In the genomic region with DNA sequence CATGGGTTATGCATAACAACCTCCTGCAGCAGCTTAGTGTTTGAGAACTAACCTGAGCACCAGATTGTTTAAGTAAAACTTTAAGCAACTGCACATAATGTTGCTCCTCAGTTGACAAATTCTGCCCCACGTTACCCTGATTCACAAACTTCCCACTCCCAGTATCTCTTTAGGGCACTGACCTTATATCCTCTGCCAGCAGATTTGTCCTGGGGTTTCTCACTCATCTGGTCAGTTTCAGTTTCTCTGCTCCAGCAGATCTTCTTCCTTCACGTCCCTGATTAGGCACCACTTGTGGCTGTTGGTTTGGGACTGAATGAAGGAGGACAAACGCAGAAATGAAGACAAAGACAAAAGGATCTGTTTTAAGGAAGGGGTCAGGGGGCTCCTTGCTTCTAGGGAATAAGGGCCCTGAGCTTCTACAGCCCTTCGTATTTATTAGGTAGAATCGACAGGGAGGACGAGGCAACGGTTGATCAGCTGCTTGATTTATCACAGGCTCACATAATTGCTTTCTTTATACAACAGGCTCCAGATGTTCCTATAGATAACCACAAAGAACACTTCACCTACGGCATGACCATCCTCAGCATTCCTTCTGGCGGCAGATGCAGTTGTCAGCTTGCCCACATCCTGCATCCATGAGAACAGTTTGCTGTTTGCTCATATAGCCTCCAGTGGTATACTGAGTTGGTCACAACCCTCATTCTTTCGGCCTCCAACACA, we compare ENCODE assay signal across 23 cellular contexts. TPM values are rescaled to one million over a fixed set of nuclear protein-coding genes. Genes with fewer than 3 reads are reported as not detected.
DNase-seq lines count a peak whose midpoint lies in the region; ATAC-seq and TF ChIP-seq lines count a peak whose summit lies in the region.
"Had no signal": no experiment of that assay in that cellular context is flagged by ENCODE, and none has a peak within 500 bp of the region (broad histone marks: within the 10 kb centered on the region; RNA-seq: fewer than 3 reads in every experiment).

No MANE protein-coding gene starts in this region.

- no peaks in the 10 kb centered on the region for H3K36me3 ChIP-seq in DND-41 (ENCODE audit: insufficient read depth, low read length)
- H3K36me3 ChIP-seq: cardiac muscle cell, heart left ventricle, ovary, SJSA1 had no signal

- no peak overlapping the region for H3K4me3 ChIP-seq in DND-41 (ENCODE audit: low read depth in 1 of 2, low read length in 2 of 2)
- H3K4me3 ChIP-seq: A549, cardiac muscle cell, heart left ventricle, ovary, PC-9, SJSA1 had no signal

- no peaks in the 10 kb centered on the region for H4K20me1 ChIP-seq in DND-41 (ENCODE audit: insufficient read depth, low read length)

- H3K9ac ChIP-seq in DND-41 (ENCODE audit: low read depth, low read length) = no peak overlapping the region

- DNase-seq in DND-41 = peak; percentile 35
- peak; percentile 35 for DNase-seq in SK-N-DZ (ENCODE audit: low spot score)
- no peak for DNase-seq in left lobe of liver (ENCODE audit: low spot score)
- no peak for DNase-seq in NOMO-1 (lab: John Stamatoyannopoulos, UW; ENCODE audit: unreplicated experiment in 2 of 2)
- DNase-seq in GM03348 (ENCODE audit: low spot score) = no peak
- DNase-seq in NCI-H146 treated with DMSO at 0.1 percent for 48 hours (lab: John Stamatoyannopoulos, UW; ENCODE audit: unreplicated experiment) = no peak
- DNase-seq: activated CD4-positive, alpha-beta T cell treated with anti-CD3 and anti-CD28 coated beads for 48 hours; activated CD8-positive, alpha-beta memory T cell treated with anti-CD3 and anti-CD28 coated beads, Interleukin-2, amount 10 ng/mL, durations not matched to agents 7 days and 5 days; activated naive CD4-positive, alpha-beta T cell treated with anti-CD3 and anti-CD28 coated beads, Interleukin-2, amount 50 U/mL, for 16 hours; DMS79; heart left ventricle; HFFc6; left colon; naive B cell; NCI-H1048; NCI-H1930; ovary; PC-9; stimulated activated CD4-positive, alpha-beta T cell treated with anti-CD3 and anti-CD28 coated beads, Interleukin-15, amount 100 ng/mL, for 24 hours; substantia nigra had no signal

- no peak overlapping the region for H2AFZ ChIP-seq in DND-41 (ENCODE audit: low read depth, low read length)
- H2AFZ ChIP-seq: PC-9 had no signal

- no peaks in the 10 kb centered on the region for H3K27me3 ChIP-seq in DND-41 (ENCODE audit: insufficient read depth, low read length, poor library complexity)
- H3K27me3 ChIP-seq: heart left ventricle, ovary, SJSA1 had no signal

- ATAC-seq in DND-41 (ENCODE audit: insufficient read depth, low read depth) (no peak), left lobe of liver (peak; percentile 72)
- ATAC-seq: activated CD8-positive, alpha-beta memory T cell treated with anti-CD3 and anti-CD28 coated beads, Interleukin-2, amount 10 ng/mL, durations not matched to agents 7 days and 5 days; heart left ventricle; left colon had no signal

- H3K79me2 ChIP-seq in DND-41 (ENCODE audit: insufficient read depth, low read length) = no peaks in the 10 kb centered on the region

- no peaks in the 10 kb centered on the region for H3K9me3 ChIP-seq in DND-41 (ENCODE audit: insufficient read depth, low read length, severe bottlenecking)
- H3K9me3 ChIP-seq: A549, heart left ventricle, ovary, SJSA1 had no signal

- H3K4me1 ChIP-seq in DND-41 (ENCODE audit: insufficient read depth, low read length) = peaks cover 4% of the 10 kb centered on the region
- H3K4me1 ChIP-seq: A549 had no signal

- TF ChIP-seq CTCF in DND-41 (IDR thresholded peaks at IDR 0.05; ENCODE audit: borderline replicate concordance, extremely low read depth, low read length, poor library complexity, severe bottlenecking) = no peak

- no peak overlapping the region for H3K4me2 ChIP-seq in DND-41 (ENCODE audit: insufficient read depth, low read length)
- H3K4me2 ChIP-seq: A549, PC-9 had no signal

- H3K27ac ChIP-seq in DND-41 (ENCODE audit: low read length) = no peak overlapping the region
- H3K27ac ChIP-seq: A549, cardiac muscle cell, heart left ventricle, ovary, PC-9, SJSA1 had no signal

RNA-seq across cellular contexts. Expression of a gene that starts 13.5 kb away (rescaled TPM):
- 17.3 and 17.5 TPM in 2 replicates for polyA plus RNA-seq in SK-N-DZ (2014; cell fraction: cytosol; rRNA removed)
- polyA plus RNA-seq in SK-N-DZ (2014; cell fraction: nucleus; rRNA removed) = 13.5 and 17.8 TPM in 2 replicates
- 4.9 TPM for total RNA-seq in left lobe of liver

RNA-seq across cellular contexts. Expression of a gene that starts 27.0 kb away (rescaled TPM):
- polyA plus RNA-seq in SK-N-DZ (2014; cell fraction: cytosol; rRNA removed) = 11.3 and 11.7 TPM in 2 replicates
- 57.9 and 107 TPM in 2 replicates for polyA plus RNA-seq in SK-N-DZ (2014; cell fraction: nucleus; rRNA removed)
- 24.2 TPM for total RNA-seq in left lobe of liver

RNA-seq across cellular contexts. Expression of a gene that starts 34.5 kb away (rescaled TPM):
- polyA plus RNA-seq in SK-N-DZ (2014; cell fraction: cytosol; rRNA removed) = 21.6 and 21.9 TPM in 2 replicates
- polyA plus RNA-seq in SK-N-DZ (2014; cell fraction: nucleus; rRNA removed) = 38.3 and 53.2 TPM in 2 replicates
- 22.7 TPM for total RNA-seq in left lobe of liver

RNA-seq across cellular contexts. Expression of a gene that starts 38.2 kb away (rescaled TPM):
- 8.6 and 15.4 TPM in 2 replicates for polyA plus RNA-seq in SK-N-DZ (2014; cell fraction: cytosol; rRNA removed)
- 12.8 and 18.5 TPM in 2 replicates for polyA plus RNA-seq in SK-N-DZ (2014; cell fraction: nucleus; rRNA removed)
- total RNA-seq in left lobe of liver = 11.8 TPM
- polyA plus RNA-seq: A549 had no signal

RNA-seq across cellular contexts. Expression of a gene that starts 52.2 kb away (rescaled TPM):
- polyA plus RNA-seq in SK-N-DZ (2014; cell fraction: cytosol; rRNA removed) = 13.2 and 13.5 TPM in 2 replicates
- polyA plus RNA-seq in SK-N-DZ (2014; cell fraction: nucleus; rRNA removed) = 18.9 and 19.3 TPM in 2 replicates
- total RNA-seq in left lobe of liver = 8.8 TPM

Comparison
In these comparisons a context has a peak if more than half of its experiments do, and no peak if none do; other contexts are left out.
1. DNase-seq: peak in DND-41 (single experiment) and SK-N-DZ (single experiment); none in left lobe of liver (single experiment), NOMO-1 (0 of 2), GM03348 (single experiment) and NCI-H146 treated with DMSO at 0.1 percent for 48 hours (single experiment).